1 cellular context compared by ENCODE assay signal in the genomic region with DNA sequence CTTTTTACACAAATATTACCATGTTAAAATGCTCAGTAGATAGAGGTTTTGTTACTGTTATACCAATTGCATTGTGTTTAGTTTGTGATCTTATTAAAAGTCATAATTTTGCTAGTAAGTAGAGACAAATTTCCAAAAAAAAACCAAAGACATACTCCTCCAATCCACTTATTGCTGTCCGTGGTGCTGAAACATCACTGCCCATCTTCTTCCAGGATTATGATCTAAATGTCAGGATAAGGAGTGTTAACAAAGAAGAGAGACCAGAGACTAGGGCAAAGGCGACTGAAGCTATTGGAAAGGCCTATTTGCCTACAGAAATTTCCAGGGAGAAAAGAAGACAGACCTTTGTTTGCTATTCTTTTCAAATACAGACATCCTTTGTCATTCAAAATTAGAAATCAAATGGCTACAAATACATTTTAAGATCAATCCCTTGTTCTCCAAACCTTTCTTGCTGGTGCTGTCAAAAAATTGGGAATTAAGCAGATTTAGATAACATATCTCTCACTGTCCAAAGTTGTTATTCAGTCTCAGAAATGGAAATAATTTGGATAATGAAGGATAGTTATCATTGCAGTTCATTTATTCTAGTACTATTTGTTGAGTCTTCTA.
TF ChIP-seq lines count a peak whose summit lies in the region.

No MANE protein-coding gene starts in this region.

TF ChIP-seq in HepG2, 621 proteins besides CTCF, POLR2A, EP300 and RAD21 (continued from another document):
- TF ChIP-seq, protein P1, sequence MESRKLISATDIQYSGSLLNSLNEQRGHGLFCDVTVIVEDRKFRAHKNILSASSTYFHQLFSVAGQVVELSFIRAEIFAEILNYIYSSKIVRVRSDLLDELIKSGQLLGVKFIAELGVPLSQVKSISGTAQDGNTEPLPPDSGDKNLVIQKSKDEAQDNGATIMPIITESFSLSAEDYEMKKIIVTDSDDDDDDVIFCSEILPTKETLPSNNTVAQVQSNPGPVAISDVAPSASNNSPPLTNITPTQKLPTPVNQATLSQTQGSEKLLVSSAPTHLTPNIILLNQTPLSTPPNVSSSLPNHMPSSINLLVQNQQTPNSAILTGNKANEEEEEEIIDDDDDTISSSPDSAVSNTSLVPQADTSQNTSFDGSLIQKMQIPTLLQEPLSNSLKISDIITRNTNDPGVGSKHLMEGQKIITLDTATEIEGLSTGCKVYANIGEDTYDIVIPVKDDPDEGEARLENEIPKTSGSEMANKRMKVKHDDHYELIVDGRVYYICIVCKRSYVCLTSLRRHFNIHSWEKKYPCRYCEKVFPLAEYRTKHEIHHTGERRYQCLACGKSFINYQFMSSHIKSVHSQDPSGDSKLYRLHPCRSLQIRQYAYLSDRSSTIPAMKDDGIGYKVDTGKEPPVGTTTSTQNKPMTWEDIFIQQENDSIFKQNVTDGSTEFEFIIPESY (CRISPR knock-in tag; IDR thresholded peaks at IDR 0.05): no peak
- TF ChIP-seq, protein P2, sequence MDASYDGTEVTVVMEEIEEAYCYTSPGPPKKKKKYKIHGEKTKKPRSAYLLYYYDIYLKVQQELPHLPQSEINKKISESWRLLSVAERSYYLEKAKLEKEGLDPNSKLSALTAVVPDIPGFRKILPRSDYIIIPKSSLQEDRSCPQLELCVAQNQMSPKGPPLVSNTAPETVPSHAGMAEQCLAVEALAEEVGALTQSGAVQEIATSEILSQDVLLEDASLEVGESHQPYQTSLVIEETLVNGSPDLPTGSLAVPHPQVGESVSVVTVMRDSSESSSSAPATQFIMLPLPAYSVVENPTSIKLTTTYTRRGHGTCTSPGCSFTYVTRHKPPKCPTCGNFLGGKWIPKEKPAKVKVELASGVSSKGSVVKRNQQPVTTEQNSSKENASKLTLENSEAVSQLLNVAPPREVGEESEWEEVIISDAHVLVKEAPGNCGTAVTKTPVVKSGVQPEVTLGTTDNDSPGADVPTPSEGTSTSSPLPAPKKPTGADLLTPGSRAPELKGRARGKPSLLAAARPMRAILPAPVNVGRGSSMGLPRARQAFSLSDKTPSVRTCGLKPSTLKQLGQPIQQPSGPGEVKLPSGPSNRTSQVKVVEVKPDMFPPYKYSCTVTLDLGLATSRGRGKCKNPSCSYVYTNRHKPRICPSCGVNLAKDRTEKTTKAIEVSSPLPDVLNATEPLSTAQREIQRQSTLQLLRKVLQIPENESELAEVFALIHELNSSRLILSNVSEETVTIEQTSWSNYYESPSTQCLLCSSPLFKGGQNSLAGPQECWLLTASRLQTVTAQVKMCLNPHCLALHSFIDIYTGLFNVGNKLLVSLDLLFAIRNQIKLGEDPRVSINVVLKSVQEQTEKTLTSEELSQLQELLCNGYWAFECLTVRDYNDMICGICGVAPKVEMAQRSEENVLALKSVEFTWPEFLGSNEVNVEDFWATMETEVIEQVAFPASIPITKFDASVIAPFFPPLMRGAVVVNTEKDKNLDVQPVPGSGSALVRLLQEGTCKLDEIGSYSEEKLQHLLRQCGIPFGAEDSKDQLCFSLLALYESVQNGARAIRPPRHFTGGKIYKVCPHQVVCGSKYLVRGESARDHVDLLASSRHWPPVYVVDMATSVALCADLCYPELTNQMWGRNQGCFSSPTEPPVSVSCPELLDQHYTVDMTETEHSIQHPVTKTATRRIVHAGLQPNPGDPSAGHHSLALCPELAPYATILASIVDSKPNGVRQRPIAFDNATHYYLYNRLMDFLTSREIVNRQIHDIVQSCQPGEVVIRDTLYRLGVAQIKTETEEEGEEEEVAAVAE (CRISPR knock-in tag; IDR thresholded peaks at IDR 0.05; ENCODE audit: borderline replicate concordance): 0 out of 2 replicates have a peak, but pooled peaks have one; percentile 32
- TF ChIP-seq MIER2 (CRISPR knock-in tag; IDR thresholded peaks at IDR 0.05): peak; percentile 96
- TF ChIP-seq ZNF644 (CRISPR knock-in tag; IDR thresholded peaks at IDR 0.05; ENCODE audit: low read depth): 0 out of 2 replicates have a peak, but pooled peaks have one; percentile 25
- TF ChIP-seq, protein P3, sequence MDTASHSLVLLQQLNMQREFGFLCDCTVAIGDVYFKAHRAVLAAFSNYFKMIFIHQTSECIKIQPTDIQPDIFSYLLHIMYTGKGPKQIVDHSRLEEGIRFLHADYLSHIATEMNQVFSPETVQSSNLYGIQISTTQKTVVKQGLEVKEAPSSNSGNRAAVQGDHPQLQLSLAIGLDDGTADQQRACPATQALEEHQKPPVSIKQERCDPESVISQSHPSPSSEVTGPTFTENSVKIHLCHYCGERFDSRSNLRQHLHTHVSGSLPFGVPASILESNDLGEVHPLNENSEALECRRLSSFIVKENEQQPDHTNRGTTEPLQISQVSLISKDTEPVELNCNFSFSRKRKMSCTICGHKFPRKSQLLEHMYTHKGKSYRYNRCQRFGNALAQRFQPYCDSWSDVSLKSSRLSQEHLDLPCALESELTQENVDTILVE (CRISPR knock-in tag; IDR thresholded peaks at IDR 0.05): peak; percentile 65; the same call in 1 of the 2 replicates
- TF ChIP-seq ZSCAN9 (CRISPR knock-in tag; IDR thresholded peaks at IDR 0.05; ENCODE audit: borderline replicate concordance): peak; percentile 78; the same call in 1 of the 2 replicates
- TF ChIP-seq KLF16 (CRISPR knock-in tag; IDR thresholded peaks at IDR 0.05): peak in 1 of 2 experiments; percentile 48; a peak in 1 of 4 replicates
- 0 out of 2 replicates have a peak, but pooled peaks have one; percentile 27 for TF ChIP-seq PPARG (CRISPR knock-in tag; conservative IDR thresholded peaks at IDR 0.05)
- TF ChIP-seq EHMT2 (IDR thresholded peaks at IDR 0.05; ENCODE audit: borderline replicate concordance, low read depth, low read length): peak; percentile 90; the same call in 1 of the 2 replicates
- TF ChIP-seq ZNF367 (CRISPR knock-in tag; IDR thresholded peaks at IDR 0.05; ENCODE audit: borderline replicate concordance): no peak
- TF ChIP-seq XBP1 (CRISPR knock-in tag; IDR thresholded peaks at IDR 0.05): no peak
- TF ChIP-seq ZBTB42 (CRISPR knock-in tag; IDR thresholded peaks at IDR 0.05): no peak
- TF ChIP-seq, protein P4, sequence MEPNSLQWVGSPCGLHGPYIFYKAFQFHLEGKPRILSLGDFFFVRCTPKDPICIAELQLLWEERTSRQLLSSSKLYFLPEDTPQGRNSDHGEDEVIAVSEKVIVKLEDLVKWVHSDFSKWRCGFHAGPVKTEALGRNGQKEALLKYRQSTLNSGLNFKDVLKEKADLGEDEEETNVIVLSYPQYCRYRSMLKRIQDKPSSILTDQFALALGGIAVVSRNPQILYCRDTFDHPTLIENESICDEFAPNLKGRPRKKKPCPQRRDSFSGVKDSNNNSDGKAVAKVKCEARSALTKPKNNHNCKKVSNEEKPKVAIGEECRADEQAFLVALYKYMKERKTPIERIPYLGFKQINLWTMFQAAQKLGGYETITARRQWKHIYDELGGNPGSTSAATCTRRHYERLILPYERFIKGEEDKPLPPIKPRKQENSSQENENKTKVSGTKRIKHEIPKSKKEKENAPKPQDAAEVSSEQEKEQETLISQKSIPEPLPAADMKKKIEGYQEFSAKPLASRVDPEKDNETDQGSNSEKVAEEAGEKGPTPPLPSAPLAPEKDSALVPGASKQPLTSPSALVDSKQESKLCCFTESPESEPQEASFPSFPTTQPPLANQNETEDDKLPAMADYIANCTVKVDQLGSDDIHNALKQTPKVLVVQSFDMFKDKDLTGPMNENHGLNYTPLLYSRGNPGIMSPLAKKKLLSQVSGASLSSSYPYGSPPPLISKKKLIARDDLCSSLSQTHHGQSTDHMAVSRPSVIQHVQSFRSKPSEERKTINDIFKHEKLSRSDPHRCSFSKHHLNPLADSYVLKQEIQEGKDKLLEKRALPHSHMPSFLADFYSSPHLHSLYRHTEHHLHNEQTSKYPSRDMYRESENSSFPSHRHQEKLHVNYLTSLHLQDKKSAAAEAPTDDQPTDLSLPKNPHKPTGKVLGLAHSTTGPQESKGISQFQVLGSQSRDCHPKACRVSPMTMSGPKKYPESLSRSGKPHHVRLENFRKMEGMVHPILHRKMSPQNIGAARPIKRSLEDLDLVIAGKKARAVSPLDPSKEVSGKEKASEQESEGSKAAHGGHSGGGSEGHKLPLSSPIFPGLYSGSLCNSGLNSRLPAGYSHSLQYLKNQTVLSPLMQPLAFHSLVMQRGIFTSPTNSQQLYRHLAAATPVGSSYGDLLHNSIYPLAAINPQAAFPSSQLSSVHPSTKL (CRISPR knock-in tag; IDR thresholded peaks at IDR 0.05): 0 out of 2 replicates have a peak, but pooled peaks have one; percentile 22
- TF ChIP-seq ZNF510 (CRISPR knock-in tag; IDR thresholded peaks at IDR 0.05; ENCODE audit: low read depth): no peak
- no peak for TF ChIP-seq ZBTB21 (CRISPR knock-in tag; IDR thresholded peaks at IDR 0.05)
- TF ChIP-seq, protein P5, sequence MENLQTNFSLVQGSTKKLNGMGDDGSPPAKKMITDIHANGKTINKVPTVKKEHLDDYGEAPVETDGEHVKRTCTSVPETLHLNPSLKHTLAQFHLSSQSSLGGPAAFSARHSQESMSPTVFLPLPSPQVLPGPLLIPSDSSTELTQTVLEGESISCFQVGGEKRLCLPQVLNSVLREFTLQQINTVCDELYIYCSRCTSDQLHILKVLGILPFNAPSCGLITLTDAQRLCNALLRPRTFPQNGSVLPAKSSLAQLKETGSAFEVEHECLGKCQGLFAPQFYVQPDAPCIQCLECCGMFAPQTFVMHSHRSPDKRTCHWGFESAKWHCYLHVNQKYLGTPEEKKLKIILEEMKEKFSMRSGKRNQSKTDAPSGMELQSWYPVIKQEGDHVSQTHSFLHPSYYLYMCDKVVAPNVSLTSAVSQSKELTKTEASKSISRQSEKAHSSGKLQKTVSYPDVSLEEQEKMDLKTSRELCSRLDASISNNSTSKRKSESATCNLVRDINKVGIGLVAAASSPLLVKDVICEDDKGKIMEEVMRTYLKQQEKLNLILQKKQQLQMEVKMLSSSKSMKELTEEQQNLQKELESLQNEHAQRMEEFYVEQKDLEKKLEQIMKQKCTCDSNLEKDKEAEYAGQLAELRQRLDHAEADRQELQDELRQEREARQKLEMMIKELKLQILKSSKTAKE (CRISPR knock-in tag; IDR thresholded peaks at IDR 0.05; ENCODE audit: borderline replicate concordance): no peak
- no peak for TF ChIP-seq ZFP90 (CRISPR knock-in tag; IDR thresholded peaks at IDR 0.05; ENCODE audit: borderline replicate concordance)
- TF ChIP-seq, protein P6, sequence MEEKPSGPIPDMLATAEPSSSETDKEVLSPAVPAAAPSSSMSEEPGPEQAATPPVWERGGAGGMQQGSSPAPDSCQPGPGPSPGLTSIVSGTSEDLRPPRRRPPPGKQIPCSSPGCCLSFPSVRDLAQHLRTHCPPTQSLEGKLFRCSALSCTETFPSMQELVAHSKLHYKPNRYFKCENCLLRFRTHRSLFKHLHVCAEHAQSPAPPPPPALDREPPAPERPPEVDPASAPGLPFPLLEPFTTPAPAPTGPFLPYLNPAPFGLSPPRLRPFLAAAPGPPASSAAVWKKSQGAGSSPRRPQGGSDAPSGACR (CRISPR knock-in tag; IDR thresholded peaks at IDR 0.05): no peak
- TF ChIP-seq SAP130 (CRISPR knock-in tag; IDR thresholded peaks at IDR 0.05; ENCODE audit: low read depth): peak; percentile 29; the same call in 1 of the 2 replicates
- no peak for TF ChIP-seq FOXK1 (CRISPR knock-in tag; IDR thresholded peaks at IDR 0.05; ENCODE audit: borderline replicate concordance, low read depth)
- no peak for TF ChIP-seq NCOA5 (CRISPR knock-in tag; IDR thresholded peaks at IDR 0.05)
- TF ChIP-seq FLYWCH1 (CRISPR knock-in tag; IDR thresholded peaks at IDR 0.05): no peak
- no peak for TF ChIP-seq FOXO1 (CRISPR knock-in tag; IDR thresholded peaks at IDR 0.05)
- no peak for TF ChIP-seq ATF1 (CRISPR knock-in tag; IDR thresholded peaks at IDR 0.05)
- TF ChIP-seq HNRNPUL1 (IDR thresholded peaks at IDR 0.05; ENCODE audit: low read depth, low read length): no peak
- TF ChIP-seq, protein P7, sequence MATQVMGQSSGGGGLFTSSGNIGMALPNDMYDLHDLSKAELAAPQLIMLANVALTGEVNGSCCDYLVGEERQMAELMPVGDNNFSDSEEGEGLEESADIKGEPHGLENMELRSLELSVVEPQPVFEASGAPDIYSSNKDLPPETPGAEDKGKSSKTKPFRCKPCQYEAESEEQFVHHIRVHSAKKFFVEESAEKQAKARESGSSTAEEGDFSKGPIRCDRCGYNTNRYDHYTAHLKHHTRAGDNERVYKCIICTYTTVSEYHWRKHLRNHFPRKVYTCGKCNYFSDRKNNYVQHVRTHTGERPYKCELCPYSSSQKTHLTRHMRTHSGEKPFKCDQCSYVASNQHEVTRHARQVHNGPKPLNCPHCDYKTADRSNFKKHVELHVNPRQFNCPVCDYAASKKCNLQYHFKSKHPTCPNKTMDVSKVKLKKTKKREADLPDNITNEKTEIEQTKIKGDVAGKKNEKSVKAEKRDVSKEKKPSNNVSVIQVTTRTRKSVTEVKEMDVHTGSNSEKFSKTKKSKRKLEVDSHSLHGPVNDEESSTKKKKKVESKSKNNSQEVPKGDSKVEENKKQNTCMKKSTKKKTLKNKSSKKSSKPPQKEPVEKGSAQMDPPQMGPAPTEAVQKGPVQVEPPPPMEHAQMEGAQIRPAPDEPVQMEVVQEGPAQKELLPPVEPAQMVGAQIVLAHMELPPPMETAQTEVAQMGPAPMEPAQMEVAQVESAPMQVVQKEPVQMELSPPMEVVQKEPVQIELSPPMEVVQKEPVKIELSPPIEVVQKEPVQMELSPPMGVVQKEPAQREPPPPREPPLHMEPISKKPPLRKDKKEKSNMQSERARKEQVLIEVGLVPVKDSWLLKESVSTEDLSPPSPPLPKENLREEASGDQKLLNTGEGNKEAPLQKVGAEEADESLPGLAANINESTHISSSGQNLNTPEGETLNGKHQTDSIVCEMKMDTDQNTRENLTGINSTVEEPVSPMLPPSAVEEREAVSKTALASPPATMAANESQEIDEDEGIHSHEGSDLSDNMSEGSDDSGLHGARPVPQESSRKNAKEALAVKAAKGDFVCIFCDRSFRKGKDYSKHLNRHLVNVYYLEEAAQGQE (IDR thresholded peaks at IDR 0.05; ENCODE audit: borderline replicate concordance in 1 of 2, low read depth in 1 of 2, low read length in 2 of 2): peak; percentile 65 to 97
TF ChIP-seq in HepG2: peak in this region for 13.
